Comparison of ENCODE assay signal across 12 cellular contexts in the genomic region with DNA sequence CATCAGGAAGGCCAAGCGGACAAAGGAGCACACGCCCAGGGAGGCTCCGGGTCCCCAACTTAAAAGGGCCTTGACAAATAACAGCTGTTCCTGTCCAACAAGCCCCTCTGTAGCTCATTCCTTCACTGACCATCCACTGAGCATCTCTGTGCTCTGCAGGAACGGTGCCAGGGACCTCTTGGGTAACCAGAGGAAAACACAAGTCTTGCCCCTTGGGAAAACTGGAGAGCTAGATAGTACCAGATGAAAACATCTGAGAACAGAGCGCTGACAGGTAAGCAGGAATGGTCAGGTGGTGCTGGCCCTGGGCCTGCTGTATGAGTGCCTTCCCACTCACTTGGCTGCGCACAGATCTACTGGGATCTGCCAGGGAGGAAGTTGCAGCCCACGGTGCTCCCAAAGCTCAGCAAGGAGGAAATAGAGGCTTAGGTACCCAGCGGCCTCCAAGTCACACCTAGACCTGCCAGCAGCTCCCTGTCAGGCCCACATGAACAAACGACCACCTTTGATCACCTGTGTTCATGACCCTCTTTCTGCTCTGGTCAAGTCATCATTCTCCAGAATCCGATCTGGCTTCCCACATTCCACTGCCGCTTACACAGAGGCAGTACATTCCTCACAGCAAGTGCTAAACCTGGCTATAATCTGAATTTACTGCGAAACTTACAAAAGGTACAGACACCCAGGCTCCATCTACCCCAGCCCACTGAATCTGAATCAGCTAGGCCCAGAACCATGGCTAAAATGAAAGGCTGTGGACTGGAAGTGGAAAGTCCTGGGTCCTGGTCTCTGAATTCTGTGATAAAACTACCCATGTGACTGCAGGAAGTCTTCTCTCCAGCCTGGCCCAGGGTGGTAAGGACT. TPM values are rescaled to one million over a fixed set of nuclear protein-coding genes. Genes with fewer than 3 reads are reported as not detected.
DNase-seq lines count a peak whose midpoint lies in the region; ATAC-seq, FAIRE-seq and TF ChIP-seq lines count a peak whose summit lies in the region.
"Had no signal": no experiment of that assay in that cellular context is flagged by ENCODE, and none has a peak within 500 bp of the region (broad histone marks: within the 10 kb centered on the region; RNA-seq: fewer than 3 reads in every experiment).

No MANE protein-coding gene starts in this region.

- TF ChIP-seq CTCF in breast epithelium (IDR thresholded peaks at IDR 0.05) (no peak), MCF 10A (IDR thresholded peaks at IDR 0.05; ENCODE audit: unreplicated experiment) (no peak), bronchial epithelial cell (IDR thresholded peaks at IDR 0.05; ENCODE audit: insufficient read depth, low read length, severe bottlenecking) (no peak), mesothelial cell of epicardium (IDR thresholded peaks at IDR 0.05; ENCODE audit: unreplicated experiment) (no peak)

- peak overlapping the region; percentile 87 to 97 for H3K27ac ChIP-seq in breast epithelium

- no peaks in the 10 kb centered on the region for H3K9me3 ChIP-seq in breast epithelium

- peak; percentile 11 for TF ChIP-seq POLR2A in breast epithelium (IDR thresholded peaks at IDR 0.05)

- FAIRE-seq in bronchial epithelial cell (lab: Jason Lieb, UNC) = peak; percentile 55

- H3K36me3 ChIP-seq in breast epithelium (no peaks in the 10 kb centered on the region), bronchial epithelial cell (ENCODE audit: control insufficient read depth, insufficient read depth, low read length) (peaks cover 17% of the 10 kb centered on the region)

- H3K36me3 Mint-ChIP-seq in MCF 10A (ENCODE audit: insufficient read depth, unreplicated experiment) = peaks cover 20% of the 10 kb centered on the region
- H3K36me3 Mint-ChIP-seq in mesothelial cell of epicardium = peaks cover 7% of the 10 kb centered on the region

- H3K4me1 ChIP-seq in breast epithelium = peaks cover 13 to 49% of the 10 kb centered on the region in 2 donors

- H3K9me3 Mint-ChIP-seq in MCF 10A (ENCODE audit: unreplicated experiment) = no peaks in the 10 kb centered on the region
- no peaks in the 10 kb centered on the region for H3K9me3 Mint-ChIP-seq in mesothelial cell of epicardium
- H3K9me3 Mint-ChIP-seq: activated T-cell treated with anti-CD3 and anti-CD28 coated beads, Interleukin-2, amount 50 U/mL, for 72 hours had no signal

- no TSS peak for BruUV-seq in MCF 10A (replicated peaks; lab: Mats Ljungman, UMichigan)

- H3K27me3 ChIP-seq in breast epithelium (no peaks in the 10 kb centered on the region), bronchial epithelial cell (ENCODE audit: control insufficient read depth, insufficient read depth, low read length) (no peaks in the 10 kb centered on the region)

- intact Hi-C loops in breast epithelium (cut with DNase I; ENCODE audit: low total_unique reads) (no loop called here), MCF 10A (cut with micrococcal nuclease) (no loop called here)

- H3K4me3 Mint-ChIP-seq in MCF 10A (ENCODE audit: unreplicated experiment) (no peak overlapping the region), mesothelial cell of epicardium (no peak overlapping the region)
- H3K4me3 Mint-ChIP-seq: activated T-cell treated with anti-CD3 and anti-CD28 coated beads, Interleukin-2, amount 50 U/mL, for 72 hours had no signal

- H3K4me1 Mint-ChIP-seq in MCF 10A (ENCODE audit: insufficient read depth, unreplicated experiment) = peaks cover 18% of the 10 kb centered on the region
- H3K4me1 Mint-ChIP-seq in mesothelial cell of epicardium = peaks cover 31% of the 10 kb centered on the region

- H3K27me3 Mint-ChIP-seq in MCF 10A (ENCODE audit: insufficient read depth, unreplicated experiment) (no peaks in the 10 kb centered on the region), mesothelial cell of epicardium (ENCODE audit: low read depth) (no peaks in the 10 kb centered on the region)

- ATAC-seq in HG02678 (IDR thresholded peaks at IDR 0.05; ENCODE audit: unreplicated experiment) = no peak
- ATAC-seq in HG03520 (IDR thresholded peaks at IDR 0.05; ENCODE audit: unreplicated experiment) = no peak
- ATAC-seq in GM21717 (IDR thresholded peaks at IDR 0.05; ENCODE audit: unreplicated experiment) = no peak
- ATAC-seq: activated T-cell treated with anti-CD3 and anti-CD28 coated beads, Interleukin-2, amount 50 U/mL, for 72 hours had no signal

- H3K4me3 ChIP-seq in breast epithelium (peak overlapping the region in 1 of 3 donors; percentile 10), bronchial epithelial cell (ENCODE audit: low read depth, low read length) (no peak overlapping the region)

- DNase-seq in breast epithelium (ENCODE audit: low spot score in 2 of 2) = peak; percentile 64 to 93
- no peak for DNase-seq in MCF 10A (ENCODE audit: unreplicated experiment)
- DNase-seq in bronchial epithelial cell (ENCODE audit: low read depth) = no peak
- no peak for DNase-seq in mesothelial cell of epicardium (ENCODE audit: low spot score in 2 of 2, unreplicated experiment in 2 of 2)
- peak; percentile 63 for DNase-seq in ureter (ENCODE audit: low spot score)
- DNase-seq: activated T-cell treated with anti-CD3 and anti-CD28 coated beads, Interleukin-2, amount 50 U/mL, for 72 hours; effector CD4-positive, alpha-beta T cell; KBM-7; NCI-H187 treated with DMSO at 0.1 percent for 48 hours had no signal

- H3K27ac Mint-ChIP-seq in MCF 10A (ENCODE audit: low read depth, unreplicated experiment) (no peak overlapping the region), mesothelial cell of epicardium (peak overlapping the region; percentile 87)
- H3K27ac Mint-ChIP-seq: activated T-cell treated with anti-CD3 and anti-CD28 coated beads, Interleukin-2, amount 50 U/mL, for 72 hours had no signal

- POLR2A ChIA-PET in MCF 10A (lab: Yijun Ruan, JAX) = interaction anchor here (0.8 to 2.2 kb wide), 5 partner anchors 11 to 30 kb away, joined by 3 to 7 read pairs (median 3); a partner anchor contains a TSS

- CTCF ChIA-PET in MCF 10A (lab: Yijun Ruan, JAX) = interaction anchor here (0.9 to 2.7 kb wide), 3 partner anchors 17 to 118 kb away, joined by 3 to 18 read pairs (median 5); no protein-coding TSS in a partner anchor

RNA-seq across cellular contexts. Expression of a gene that starts 12.4 kb away (rescaled TPM):
- 10 to 100 TPM; 44.0 to 76.8 (median 48.2) TPM for total RNA-seq in breast epithelium
- 23.1 and 23.3 TPM in 2 replicates for total RNA-seq in MCF 10A (2022)
- 18.2 and 25.9 TPM in 2 replicates for total RNA-seq in bronchial epithelial cell
- 83.2 to 86.0 TPM (median 83.2 TPM) in 3 replicates for total RNA-seq in mesothelial cell of epicardium
- total RNA-seq in ureter = 76.4 TPM

RNA-seq across cellular contexts. Expression of a gene that starts 22.1 kb away (rescaled TPM):
- 100 to 1,000 TPM in 1 of 3 donors, 10 to 100 TPM in 2; 81.9 to 130 (median 84.0) TPM for total RNA-seq in breast epithelium
- 85.3 and 89.7 TPM in 2 replicates for total RNA-seq in MCF 10A (2022)
- 48.1 and 54.2 TPM in 2 replicates for total RNA-seq in bronchial epithelial cell
- total RNA-seq in mesothelial cell of epicardium = 80.6 to 86.1 TPM (median 80.9 TPM) in 3 replicates
- 125 TPM for total RNA-seq in ureter

Comparison
In these comparisons a context has a peak if more than half of its experiments do, and no peak if none do; other contexts are left out.
1. DNase-seq: peak in breast epithelium (2 of 2) and ureter (single experiment); none in MCF 10A (single experiment), bronchial epithelial cell (single experiment) and mesothelial cell of epicardium (0 of 2).